Comparison of ENCODE assay signal across 10 cellular contexts in genomic region chr6:108165714-108166663, GRCh38. TPM values are rescaled to one million over a fixed set of nuclear protein-coding genes. Genes with fewer than 3 reads are reported as not detected.
DNase-seq lines count a peak whose midpoint lies in the region; ATAC-seq, FAIRE-seq and TF ChIP-seq lines count a peak whose summit lies in the region.
"Had no signal": no experiment of that assay in that cellular context is flagged by ENCODE, and none has a peak within 500 bp of the region (broad histone marks: within the 10 kb centered on the region; RNA-seq: fewer than 3 reads in every experiment).

Gene NR2E1, plus strand, starts transcription at chr6:108166022. Its CDS starts 744 bp downstream, at chr6:108166766.

- dilution Hi-C loops in endothelial cell of umbilical vein (cut with MboI; ENCODE audit: extremely low pct_ligation_motif_present, low sequenced_read_pairs) = no loop called here

- CTCF ChIA-PET in endothelial cell of umbilical vein (lab: Charles Lee) = interaction anchor here (0.9 kb wide), 1 partner anchor 332 kb away, joined by 3 read pairs; no protein-coding TSS in a partner anchor

- no peak within 1 kb of the TSS for H3K4me3 ChIP-seq in endothelial cell of umbilical vein (replicated peaks in 1 of 3; ENCODE audit: insufficient read depth in 1 of 3, low read depth in 1 of 3, low read length in 3 of 3)

- FAIRE-seq in endothelial cell of umbilical vein (lab: Jason Lieb, UNC) (no peak), GM12892 (lab: Jason Lieb, UNC) (no peak)
- FAIRE-seq: small intestine had no signal

- H3K27ac ChIP-seq in endothelial cell of umbilical vein (ENCODE audit: insufficient read depth, low read depth, low read length) = no peak within 1 kb of the TSS

- H3K4me2 ChIP-seq in endothelial cell of umbilical vein (ENCODE audit: insufficient read depth, low read length) = no peak within 1 kb of the TSS

- no peaks in the 10 kb centered on the region for H3K79me2 ChIP-seq in endothelial cell of umbilical vein (ENCODE audit: control insufficient read depth, insufficient read depth, low read length)

- TF ChIP-seq CTCF in endothelial cell of umbilical vein (IDR thresholded peaks at IDR 0.05; ENCODE audit: extremely low read depth in 1 of 2, insufficient read depth in 1 of 2, low read depth in 1 of 2, low read length in 2 of 2) = no peak

- POLR2A ChIA-PET in endothelial cell of umbilical vein (lab: Charles Lee) = no interaction called here

- DNase-seq in NCI-H146 (lab: John Stamatoyannopoulos, UW) (peak; percentile 10), NCI-H146 treated with DMSO at 0.1 percent for 48 hours (lab: John Stamatoyannopoulos, UW; ENCODE audit: unreplicated experiment) (no peak), NCI-H748 (lab: John Stamatoyannopoulos, UW; ENCODE audit: unreplicated experiment) (peak; percentile 70), endothelial cell of umbilical vein (ENCODE audit: low read depth, low spot score) (no peak), posterior cingulate gyrus (peak in 8 of 10 donors; percentile 29 to 89 (median 59)), GM19238 (ENCODE audit: insufficient read length, low spot score) (no peak), GM12892 (ENCODE audit: insufficient read length) (no peak)
- DNase-seq: NK-92 treated with Interleukin-12 subunit alpha and Interleukin-12 subunit beta, amount 100 ng/mL, for 24 hours; small intestine had no signal

- peaks cover 4% of the 10 kb centered on the region for H3K4me1 ChIP-seq in endothelial cell of umbilical vein (ENCODE audit: control insufficient read depth, extremely low read depth, insufficient read depth, low read length)

- ATAC-seq in GM19023 (IDR thresholded peaks at IDR 0.05; ENCODE audit: unreplicated experiment) = no peak

- no peak within 1 kb of the TSS for H3K9ac ChIP-seq in endothelial cell of umbilical vein (replicated peaks; ENCODE audit: extremely low read depth, insufficient read depth, low read length)

- intact Hi-C loops in endothelial cell of umbilical vein (cut with micrococcal nuclease) = loop anchor here (5.0 kb wide), 1 partner anchor 326 kb away; no protein-coding TSS in a partner anchor
- intact Hi-C loops in posterior cingulate gyrus (cut with DNase I) = loop anchor here (5.0 kb wide), 1 partner anchor 49 kb away; no protein-coding TSS in a partner anchor

- no peaks in the 10 kb centered on the region for H3K36me3 ChIP-seq in endothelial cell of umbilical vein (ENCODE audit: control insufficient read depth in 2 of 2, extremely low read depth in 1 of 2, insufficient read depth in 2 of 2, low read length in 2 of 2)

- H3K27me3 ChIP-seq in endothelial cell of umbilical vein (ENCODE audit: control insufficient read depth in 2 of 2, insufficient read depth in 2 of 2, low read length in 2 of 2) = peaks cover 97 to 100% of the 10 kb centered on the region in 2 experiments

- no peak for TF ChIP-seq POLR2A in endothelial cell of umbilical vein (IDR thresholded peaks at IDR 0.05; ENCODE audit: low read depth, low read length)
- TF ChIP-seq POLR2A in GM12892 (IDR thresholded peaks at IDR 0.05; ENCODE audit: low read depth, low read length) = no peak

- no TSS peak for BruUV-seq in endothelial cell of umbilical vein (replicated peaks; lab: Mats Ljungman, UMichigan)

- no peaks in the 10 kb centered on the region for H3K9me3 ChIP-seq in endothelial cell of umbilical vein (replicated peaks; ENCODE audit: control insufficient read depth, insufficient read depth, low read length)

- H2AFZ ChIP-seq in endothelial cell of umbilical vein (ENCODE audit: low read depth, low read length) = no peak within 1 kb of the TSS

- no peaks in the 10 kb centered on the region for H3K9me1 ChIP-seq in endothelial cell of umbilical vein (replicated peaks; ENCODE audit: control insufficient read depth, extremely low read depth, insufficient read depth, low read length)

- H4K20me1 ChIP-seq in endothelial cell of umbilical vein (replicated peaks; ENCODE audit: control insufficient read depth, extremely low read depth, insufficient read depth, low read length) = no peaks in the 10 kb centered on the region

TF ChIP-seq in endothelial cell of umbilical vein, 7 proteins besides CTCF, POLR2A, EP300 and RAD21:
- TF ChIP-seq EZH2 (IDR thresholded peaks at IDR 0.05; ENCODE audit: borderline replicate concordance, low read depth, low read length, severe bottlenecking) = peak; percentile 61
- no peak for TF ChIP-seq MYC (IDR thresholded peaks at IDR 0.05; ENCODE audit: low read depth, low read length)

RNA-seq across cellular contexts. Expression of gene NR2E1, which starts in this region (rescaled TPM):
- total RNA-seq in endothelial cell of umbilical vein = not detected in 2 replicates
- not detected in 2 replicates for polyA plus RNA-seq in endothelial cell of umbilical vein
- polyA plus RNA-seq in endothelial cell of umbilical vein (2011; cell fraction: cytosol; rRNA removed) = not detected in 2 replicates
- polyA plus RNA-seq in endothelial cell of umbilical vein (2011; cell fraction: nucleus; rRNA removed) = not detected in 2 replicates
- not detected in 2 replicates for polyA plus RNA-seq in endothelial cell of umbilical vein (2012)
- polyA minus RNA-seq in endothelial cell of umbilical vein = not detected in 2 replicates
- polyA minus RNA-seq in endothelial cell of umbilical vein (2011; cell fraction: cytosol; rRNA and poly(A)+ RNA removed) = not detected
- not detected in 2 replicates for polyA minus RNA-seq in endothelial cell of umbilical vein (2011; cell fraction: nucleus; rRNA and poly(A)+ RNA removed)
- polyA plus RNA-seq in GM12892 (2012; ENCODE audit: missing spikeins) = not detected
- polyA plus RNA-seq: small intestine had no signal

Comparison
In these comparisons a context has a peak if more than half of its experiments do, and no peak if none do; other contexts are left out.
1. DNase-seq: peak in NCI-H146 (single experiment), NCI-H748 (single experiment) and posterior cingulate gyrus (8 of 10); none in NCI-H146 treated with DMSO at 0.1 percent for 48 hours (single experiment), endothelial cell of umbilical vein (single experiment), GM19238 (single experiment) and GM12892 (single experiment).